Comparison of ENCODE assay signal across 15 cellular contexts in genomic region chr2:25856377-25856776, GRCh38.
"Had no signal": no experiment of that assay in that cellular context is flagged by ENCODE, and none has a peak within 500 bp of the region (broad histone marks: within the 10 kb centered on the region; RNA-seq: fewer than 3 reads in every experiment).

No MANE protein-coding gene starts in this region.

- H3K4me3 ChIP-seq: breast epithelium, mucosa of descending colon, psoas muscle, sigmoid colon had no signal

- H3K4me1 ChIP-seq: breast epithelium had no signal

- H3K27ac ChIP-seq: breast epithelium, psoas muscle, sigmoid colon had no signal

- H3K9me3 ChIP-seq: breast epithelium, mucosa of descending colon, psoas muscle, sigmoid colon had no signal

- ATAC-seq: activated CD4-positive, CD25-positive, alpha-beta regulatory T cell treated with anti-CD3 and anti-CD28 coated beads, Interleukin-2, amount 50 U/mL, for 24 hours; esophagus mucosa; mucosa of descending colon; naive thymus-derived CD8-positive, alpha-beta T cell; psoas muscle had no signal

- H3K36me3 ChIP-seq: breast epithelium had no signal

- DNase-seq: activated CD4-positive, alpha-beta memory T cell treated with anti-CD3 and anti-CD28 coated beads for 36 hours; activated naive CD8-positive, alpha-beta T cell treated with anti-CD3 and anti-CD28 coated beads, Interleukin-2, amount 10 ng/mL, durations not matched to agents 7 days and 5 days; anterior cingulate cortex; glutamatergic neuron; mammary epithelial cell; mucosa of descending colon; naive thymus-derived CD8-positive, alpha-beta T cell; occipital lobe; psoas muscle; sigmoid colon; stimulated activated CD4-positive, alpha-beta T cell treated with anti-CD3 and anti-CD28 coated beads, Interleukin-2, amount 100 ng/mL, for 24 hours; stimulated activated naive CD4-positive, alpha-beta T cell had no signal

- H3K27me3 ChIP-seq: breast epithelium, sigmoid colon had no signal
